In genomic region chr18:53887447-53887846, GRCh38 we compare ENCODE assay signal across 21 cellular contexts.
DNase-seq lines count a peak whose midpoint lies in the region; ATAC-seq, FAIRE-seq and TF ChIP-seq lines count a peak whose summit lies in the region.
"Had no signal": no experiment of that assay in that cellular context is flagged by ENCODE, and none has a peak within 500 bp of the region (broad histone marks: within the 10 kb centered on the region; RNA-seq: fewer than 3 reads in every experiment).

No MANE protein-coding gene starts in this region.

- H3K9ac ChIP-seq in astrocyte (ENCODE audit: low read length), result no peak overlapping the region

- no peaks in the 10 kb centered on the region for H3K36me3 ChIP-seq in astrocyte (ENCODE audit: insufficient read depth, low read length)

- peaks cover 2% of the 10 kb centered on the region for H3K4me1 Mint-ChIP-seq in astrocyte (ENCODE audit: low read depth, unreplicated experiment)
- H3K4me1 Mint-ChIP-seq: B cell had no signal

- DNase-seq in D721Med (ENCODE audit: insufficient read length, low spot score) (no peak), astrocyte (ENCODE audit: low read depth) (peak; percentile 30), iris pigment epithelial cell (ENCODE audit: low read depth) (peak; percentile 7), retinal pigment epithelial cell (ENCODE audit: low read depth) (peak; percentile 13), MV-4-11 (lab: John Stamatoyannopoulos, UW) (no peak), globus pallidus (ENCODE audit: low spot score) (no peak)
- DNase-seq: 8988T; ACHN; C1 segment of cervical spinal cord; Calu3; CD4-positive, alpha-beta T cell; DMS153; DMS79 treated with DMSO at 0.1 percent for 48 hours; EL; GOT3; H9 had no signal

- H3K9me3 Mint-ChIP-seq in astrocyte (ENCODE audit: unreplicated experiment), result no peaks in the 10 kb centered on the region
- H3K9me3 Mint-ChIP-seq: CD4-positive, alpha-beta T cell; H9 had no signal

- H3K4me3 Mint-ChIP-seq in astrocyte (ENCODE audit: unreplicated experiment), result no peak overlapping the region
- H3K4me3 Mint-ChIP-seq: B cell; CD4-positive, alpha-beta T cell; H9 had no signal

- no peaks in the 10 kb centered on the region for H3K27me3 ChIP-seq in astrocyte (ENCODE audit: insufficient read depth, low read length)

- no peak overlapping the region for H2AFZ ChIP-seq in astrocyte (ENCODE audit: low read depth, low read length)

- TF ChIP-seq CTCF in D721Med (IDR thresholded peaks at IDR 0.05; ENCODE audit: insufficient read depth, missing control alignments), result no peak
- no peak for TF ChIP-seq CTCF in astrocyte (IDR thresholded peaks at IDR 0.05; ENCODE audit: insufficient read depth, low read depth, low read length)
- TF ChIP-seq CTCF in retinal pigment epithelial cell (conservative IDR thresholded peaks at IDR 0.05; ENCODE audit: low read depth, low read length), result no peak

- ATAC-seq in HG02973 (IDR thresholded peaks at IDR 0.05; ENCODE audit: unreplicated experiment), result no peak

- peaks cover 3% of the 10 kb centered on the region for H3K9me3 ChIP-seq in astrocyte (ENCODE audit: insufficient read depth, low read depth, low read length)

- H3K79me2 ChIP-seq in astrocyte (ENCODE audit: insufficient read depth, low read length), result no peaks in the 10 kb centered on the region

- H3K4me1 ChIP-seq in astrocyte (ENCODE audit: insufficient read depth, low read length), result no peaks in the 10 kb centered on the region

- H3K4me2 ChIP-seq in astrocyte (ENCODE audit: low read length), result no peak overlapping the region

- FAIRE-seq in D721Med (lab: Jason Lieb, UNC) (peak; percentile 98), astrocyte (lab: Jason Lieb, UNC) (peak; percentile 17)
- FAIRE-seq: G401.6, GM12891, HTR-8/SVneo had no signal

- H3K36me3 Mint-ChIP-seq in astrocyte (ENCODE audit: low read depth, unreplicated experiment), result no peaks in the 10 kb centered on the region

- H3K27ac ChIP-seq in astrocyte (ENCODE audit: low read depth, low read length), result no peak overlapping the region

- H3K27ac Mint-ChIP-seq in astrocyte (ENCODE audit: unreplicated experiment), result no peak overlapping the region
- H3K27ac Mint-ChIP-seq: B cell; CD4-positive, alpha-beta T cell; H9 had no signal

- H3K4me3 ChIP-seq in astrocyte (ENCODE audit: insufficient read depth, low read depth, low read length) (no peak overlapping the region), retinal pigment epithelial cell (ENCODE audit: low read length) (no peak overlapping the region)

- peaks cover 3% of the 10 kb centered on the region for H3K27me3 Mint-ChIP-seq in astrocyte (ENCODE audit: low read depth, unreplicated experiment)

- H4K20me1 ChIP-seq in astrocyte (ENCODE audit: insufficient read depth, low read length), result no peaks in the 10 kb centered on the region

Comparison
In these comparisons a context has a peak if more than half of its experiments do, and no peak if none do; other contexts are left out.
1. DNase-seq: peak in astrocyte (single experiment), iris pigment epithelial cell (single experiment) and retinal pigment epithelial cell (single experiment); none in D721Med (single experiment), MV-4-11 (single experiment) and globus pallidus (single experiment).